8 cellular contexts compared by ENCODE assay signal in the genomic region with DNA sequence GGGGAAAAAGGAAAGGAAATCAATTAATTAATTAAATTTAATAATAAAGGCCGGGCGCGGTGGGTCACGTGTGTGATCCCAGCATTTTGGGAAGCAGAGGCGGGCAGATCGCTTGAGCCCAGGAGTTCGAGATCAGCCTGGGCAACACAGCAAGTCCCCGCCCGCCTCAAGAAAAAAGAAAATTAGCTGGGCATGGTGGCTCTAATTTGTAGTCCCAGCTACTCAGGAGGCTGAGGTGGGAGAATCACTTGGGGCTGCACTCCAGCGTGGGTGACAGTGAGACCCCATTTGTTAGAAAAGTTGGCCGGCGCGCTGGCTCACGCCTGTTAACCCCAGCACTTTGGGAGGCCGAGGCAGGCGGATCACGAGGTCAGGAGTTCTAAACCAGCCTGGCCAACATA. TPM values are rescaled to one million over a fixed set of nuclear protein-coding genes. Genes with fewer than 3 reads are reported as not detected.
DNase-seq lines count a peak whose midpoint lies in the region; TF ChIP-seq lines count a peak whose summit lies in the region.

No MANE protein-coding gene starts in this region.

- peaks cover 38% of the 10 kb centered on the region; the same call in 1 of the 2 replicates for H3F3A ChIP-seq in PC-9 (ENCODE audit: insufficient read depth, low read depth)

- POLR2A ChIA-PET in PC-9 (lab: Charles Lee; ENCODE audit: unreplicated experiment) = interaction anchor here (0.6 kb wide), 1 partner anchor 13 kb away, joined by 3 read pairs; no protein-coding TSS in a partner anchor

- CTCF ChIA-PET in PC-9 (lab: Charles Lee) = no interaction called here

- no peak overlapping the region for H3K4ac ChIP-seq in neuronal stem cell (ENCODE audit: low read length)

- H3K9me2 ChIP-seq in PC-9 (ENCODE audit: insufficient read depth) = no peaks in the 10 kb centered on the region

- H3K79me1 ChIP-seq in neuronal stem cell (ENCODE audit: low read depth, low read length) = peaks cover 8% of the 10 kb centered on the region

- H3K27ac ChIP-seq in C4-2B = peak overlapping the region; percentile 91
- peak overlapping the region; percentile 37 for H3K27ac ChIP-seq in PC-9
- H3K27ac ChIP-seq in epithelial cell of prostate = peak overlapping the region; percentile 67
- H3K27ac ChIP-seq in neuronal stem cell (replicated peaks; ENCODE audit: low read length) = no peak overlapping the region

- peak overlapping the region; percentile 90 for H3K4me2 ChIP-seq in PC-9
- H3K4me2 ChIP-seq in neuronal stem cell (ENCODE audit: insufficient read depth, low read length, poor library complexity, severe bottlenecking) = peak overlapping the region; percentile 3

- no peaks in the 10 kb centered on the region for H3K27me3 ChIP-seq in PC-9 (ENCODE audit: insufficient read depth, low read depth)
- H3K27me3 ChIP-seq in neuronal stem cell (ENCODE audit: control insufficient read depth in 3 of 3, insufficient read depth in 3 of 3, low read depth in 1 of 3, low read length in 3 of 3) = no peaks in the 10 kb centered on the region

- H4K8ac ChIP-seq in neuronal stem cell (ENCODE audit: low read depth, low read length) = no peak overlapping the region

- H3K9me3 ChIP-seq in PC-9 (ENCODE audit: insufficient read depth, low read depth) = no peaks in the 10 kb centered on the region
- H3K9me3 ChIP-seq in neuronal stem cell (replicated peaks in 1 of 2; ENCODE audit: control insufficient read depth in 2 of 2, insufficient read depth in 1 of 2, low read depth in 1 of 2, low read length in 2 of 2) = no peaks in the 10 kb centered on the region

- no peak overlapping the region for H3K14ac ChIP-seq in neuronal stem cell (ENCODE audit: low read length)

- no peak for DNase-seq in PC-9
- no peak for DNase-seq in epithelial cell of prostate (ENCODE audit: low read depth, low spot score)
- no peak for DNase-seq in neuronal stem cell (ENCODE audit: low spot score)
- DNase-seq in NCI-H1105 treated with DMSO at 0.1 percent for 48 hours (lab: John Stamatoyannopoulos, UW) = no peak
- no peak for DNase-seq in NCI-H2081 (lab: John Stamatoyannopoulos, UW)
- no peak for DNase-seq in DMS79 treated with DMSO at 0.1 percent for 48 hours (lab: John Stamatoyannopoulos, UW)
- no peak for DNase-seq in NCI-H2029 (lab: John Stamatoyannopoulos, UW)

- H3K9ac ChIP-seq in neuronal stem cell (ENCODE audit: low read depth, low read length, poor library complexity) = no peak overlapping the region

- no peak overlapping the region for H2BK15ac ChIP-seq in neuronal stem cell (ENCODE audit: low read length)

- no peak overlapping the region for H2BK120ac ChIP-seq in neuronal stem cell (ENCODE audit: low read depth, low read length)

- no peak for TF ChIP-seq CTCF in C4-2B (conservative IDR thresholded peaks at IDR 0.05)
- no peak for TF ChIP-seq CTCF in PC-9 (conservative IDR thresholded peaks at IDR 0.05)

- H3K4me1 ChIP-seq in PC-9 (replicated peaks; ENCODE audit: insufficient read depth) (peaks cover 44% of the 10 kb centered on the region), neuronal stem cell (ENCODE audit: control insufficient read depth in 2 of 2, insufficient read depth in 1 of 2, low read depth in 1 of 2, low read length in 2 of 2) (peaks cover 11 to 12% of the 10 kb centered on the region in 2 donors)

- intact Hi-C loops in PC-9 (cut with micrococcal nuclease; ENCODE audit: unreplicated experiment) = no loop called here

- no peak overlapping the region for H3K18ac ChIP-seq in neuronal stem cell (ENCODE audit: low read length)

- H2BK5ac ChIP-seq in neuronal stem cell (ENCODE audit: low read length) = no peak overlapping the region

- BruUV-seq in PC-9 (replicated peaks; lab: Mats Ljungman, UMichigan) = no TSS peak

- H3K23ac ChIP-seq in neuronal stem cell (ENCODE audit: low read depth, low read length, poor library complexity) = no peak overlapping the region

- H2AFZ ChIP-seq in PC-9 (no peak overlapping the region), neuronal stem cell (ENCODE audit: low read length) (no peak overlapping the region)

- no peaks in the 10 kb centered on the region for H4K20me1 ChIP-seq in PC-9 (ENCODE audit: insufficient read depth)

- H4K91ac ChIP-seq in neuronal stem cell (ENCODE audit: low read depth, low read length, poor library complexity) = no peak overlapping the region

- no peak overlapping the region for H2BK12ac ChIP-seq in neuronal stem cell (ENCODE audit: low read length)

- no CpG with 5 or more reads among the region's 17 CpGs for WGBS in neuronal stem cell (ENCODE audit: extremely low coverage in 2 of 2, insufficient read length in 2 of 2, insufficient replicate concordance in 1 of 2), 2 donors

- peaks cover 14% of the 10 kb centered on the region for H3K79me2 ChIP-seq in PC-9 (ENCODE audit: low read depth)

- H2AK5ac ChIP-seq in neuronal stem cell (ENCODE audit: low read depth, low read length) = no peak overlapping the region

- peak overlapping the region; percentile 61; the same call in 1 of the 2 replicates for H3K4me3 ChIP-seq in PC-9
- H3K4me3 ChIP-seq in neuronal stem cell (ENCODE audit: low read length in 2 of 2) = no peak overlapping the region

- H3K36me3 ChIP-seq in PC-9 (ENCODE audit: low read depth) (0 out of 2 replicates have a peak, but pooled peaks cover 5% of the 10 kb centered on the region), neuronal stem cell (replicated peaks in 1 of 2; ENCODE audit: control insufficient read depth in 2 of 2, insufficient read depth in 2 of 2, low read length in 2 of 2) (peaks cover 22 to 43% of the 10 kb centered on the region in 2 donors)

RNA-seq across cellular contexts. Expression of a gene that starts 0.7 kb away (rescaled TPM):
- total RNA-seq in PC-9 (2021) = 42.9 and 52.8 TPM in 2 replicates
- polyA plus RNA-seq in neuronal stem cell (2013, experiment 1 of 2) = 28.0 TPM
- polyA plus RNA-seq in neuronal stem cell (2013, experiment 2 of 2) = 26.3 TPM

RNA-seq across cellular contexts. Expression of a gene that starts 12.3 kb away (rescaled TPM):
- total RNA-seq in PC-9 (2021) = 49.8 and 61.7 TPM in 2 replicates
- 187 TPM for polyA plus RNA-seq in neuronal stem cell (2013, experiment 1 of 2)
- polyA plus RNA-seq in neuronal stem cell (2013, experiment 2 of 2) = 184 TPM

RNA-seq across cellular contexts. Expression of a gene that starts 12.4 kb away (rescaled TPM):
- total RNA-seq in PC-9 (2021) = 1,283 and 1,512 TPM in 2 replicates
- polyA plus RNA-seq in neuronal stem cell (2013, experiment 1 of 2) = 2,413 TPM
- polyA plus RNA-seq in neuronal stem cell (2013, experiment 2 of 2) = 2,325 TPM

RNA-seq across cellular contexts. Expression of a gene that starts 34.2 kb away (rescaled TPM):
- total RNA-seq in PC-9 (2021) = 0.37 and 1.6 TPM in 2 replicates
- polyA plus RNA-seq in neuronal stem cell (2013, experiment 1 of 2) = 0.50 TPM
- 0.57 TPM for polyA plus RNA-seq in neuronal stem cell (2013, experiment 2 of 2)

RNA-seq across cellular contexts. Expression of a gene that starts 55.1 kb away (rescaled TPM):
- 0.30 TPM in 1 of 2 replicates, not detected in the other for total RNA-seq in PC-9 (2021)
- 2.7 TPM for polyA plus RNA-seq in neuronal stem cell (2013, experiment 1 of 2)
- polyA plus RNA-seq in neuronal stem cell (2013, experiment 2 of 2) = 3.0 TPM
